19 cellular contexts compared by ENCODE assay signal in genomic region chr9:27732494-27732893, GRCh38.
"Had no signal": no experiment of that assay in that cellular context is flagged by ENCODE, and none has a peak within 500 bp of the region (broad histone marks: within the 10 kb centered on the region; RNA-seq: fewer than 3 reads in every experiment).

No MANE protein-coding gene starts in this region.

- H3K4me3 ChIP-seq: adrenal gland, PC-9 had no signal

- H3K9me3 Mint-ChIP-seq: activated naive CD4-positive, alpha-beta T cell treated with anti-CD3 and anti-CD28 coated beads, Interleukin-2, amount 50 U/mL, for 24 hours; T-helper 1 cell treated with Interleukin-12 subunit alpha and Interleukin-12 subunit beta and Interleukin-4 antibody, amounts not matched to agents 30 μg/mL and 1 μg/mL, for 36 hours had no signal

- H3K36me3 ChIP-seq: adrenal gland had no signal

- ATAC-seq: WTC11 had no signal

- H3K4me3 Mint-ChIP-seq: activated naive CD4-positive, alpha-beta T cell treated with anti-CD3 and anti-CD28 coated beads, Interleukin-2, amount 50 U/mL, for 24 hours; IgD-negative memory B cell; T-helper 1 cell treated with Interleukin-12 subunit alpha and Interleukin-12 subunit beta and Interleukin-4 antibody, amounts not matched to agents 30 μg/mL and 1 μg/mL, for 36 hours; WTC11 had no signal

- H3K4me2 ChIP-seq: PC-9 had no signal

- H2AFZ ChIP-seq: PC-9 had no signal

- H3K27me3 ChIP-seq: adrenal gland had no signal

- H3K4me1 ChIP-seq: adrenal gland had no signal

- H3K36me3 Mint-ChIP-seq: activated naive CD4-positive, alpha-beta T cell treated with anti-CD3 and anti-CD28 coated beads, Interleukin-2, amount 50 U/mL, for 24 hours; IgD-negative memory B cell had no signal

- H3K27ac Mint-ChIP-seq: activated naive CD4-positive, alpha-beta T cell treated with anti-CD3 and anti-CD28 coated beads, Interleukin-2, amount 50 U/mL, for 24 hours; IgD-negative memory B cell; T-helper 1 cell treated with Interleukin-12 subunit alpha and Interleukin-12 subunit beta and Interleukin-4 antibody, amounts not matched to agents 30 μg/mL and 1 μg/mL, for 36 hours; WTC11 had no signal

- H3K9me3 ChIP-seq: adrenal gland had no signal

- H3K4me1 Mint-ChIP-seq: activated naive CD4-positive, alpha-beta T cell treated with anti-CD3 and anti-CD28 coated beads, Interleukin-2, amount 50 U/mL, for 24 hours had no signal

- H3K27ac ChIP-seq: adrenal gland, PC-9 had no signal

- DNase-seq: activated CD4-positive, alpha-beta T cell treated with anti-CD3 and anti-CD28 coated beads, Interleukin-2, amount 50 U/mL, for 4 hours; activated CD4-positive, CD25-positive, alpha-beta regulatory T cell treated with anti-CD3 and anti-CD28 coated beads, Interleukin-2, amount 50 U/mL, for 72 hours; adrenal gland; anterior cingulate cortex; cerebellar nuclear complex; KG1; NCI-H1048; NCI-H146; NCI-H187 treated with DMSO at 0.1 percent for 48 hours; NCI-H2081 treated with DMSO at 0.1 percent for 48 hours; NCI-H446; NCI-H524; PC-9; SHP77 treated with DMSO at 0.1 percent for 48 hours; T-helper 9 cell had no signal
